Comparison of ENCODE assay signal across 8 cellular contexts in genomic region chr14:85531594-85532391, GRCh38. TPM values are rescaled to one million over a fixed set of nuclear protein-coding genes. Genes with fewer than 3 reads are reported as not detected.
DNase-seq lines count a peak whose midpoint lies in the region; ATAC-seq, FAIRE-seq and TF ChIP-seq lines count a peak whose summit lies in the region.

No MANE protein-coding gene starts in this region.

- ATAC-seq in activated naive CD4-positive, alpha-beta T cell treated with anti-CD3 and anti-CD28 coated beads, Interleukin-2, amount 50 U/mL, for 72 hours = no peak
- no peak for ATAC-seq in activated naive CD8-positive, alpha-beta T cell treated with anti-CD3 and anti-CD28 coated beads, Interleukin-2, amount 50 U/mL, for 24 hours
- ATAC-seq in heart right ventricle = peak; percentile 17 to 60 (median 48)

- H3K9me3 ChIP-seq in heart right ventricle (no peaks in the 10 kb centered on the region), ovary (no peaks in the 10 kb centered on the region)

- DNase-seq in activated naive CD4-positive, alpha-beta T cell treated with anti-CD3 and anti-CD28 coated beads, Interleukin-2, amount 10 ng/mL, durations not matched to agents 7 days and 5 days = no peak
- DNase-seq in activated naive CD4-positive, alpha-beta T cell treated with anti-CD3 and anti-CD28 coated beads, Interleukin-2, amount 50 U/mL, for 72 hours (ENCODE audit: low spot score in 2 of 2) = no peak
- DNase-seq in activated naive CD8-positive, alpha-beta T cell treated with anti-CD3 and anti-CD28 coated beads, Interleukin-2, amount 50 U/mL, for 24 hours = peak; percentile 3
- DNase-seq in heart right ventricle = peak; percentile 48 to 52
- DNase-seq in ovary = peak; percentile 78 to 86 (median 82)
- no peak for DNase-seq in COLO829 (ENCODE audit: low spot score)
- DNase-seq in H54 (ENCODE audit: insufficient read length, low spot score) = no peak
- no peak for DNase-seq in activated gamma-delta T cell treated with Interleukin-2 at 50 U/mL for 16 hours

- H3K4me3 ChIP-seq in heart right ventricle = peak overlapping the region; percentile 21 to 68 (median 61)
- H3K4me3 ChIP-seq in ovary = peak overlapping the region; percentile 70

- no peak for FAIRE-seq in H54 (lab: Jason Lieb, UNC)

- CTCF ChIA-PET in activated naive CD4-positive, alpha-beta T cell treated with anti-CD3 and anti-CD28 coated beads, Interleukin-2, amount 10 ng/mL, durations not matched to agents 7 days and 5 days (lab: Charles Lee) = no interaction called here

- H3K27me3 ChIP-seq in heart right ventricle (peaks cover 0 to 81% (median 59%) of the 10 kb centered on the region in 7 donors), ovary (no peaks in the 10 kb centered on the region)

- H3K27ac ChIP-seq in heart right ventricle = peak overlapping the region in 8 of 10 donors; percentile 33 to 74 (median 58)
- peak overlapping the region; percentile 70 to 90 for H3K27ac ChIP-seq in ovary

- intact Hi-C loops in heart right ventricle (cut with DNase I) = loop anchor here in 4 of 10 donors (5.0 to 10.0 kb wide), 4 partner anchors 127 to 1527 kb away; no protein-coding TSS in a partner anchor
- intact Hi-C loops in ovary (cut with DNase I) = no loop called here

- peaks cover 2% of the 10 kb centered on the region for H3K36me3 Mint-ChIP-seq in activated naive CD4-positive, alpha-beta T cell treated with anti-CD3 and anti-CD28 coated beads, Interleukin-2, amount 10 ng/mL, durations not matched to agents 7 days and 5 days
- peaks cover 14 to 45% of the 10 kb centered on the region in 2 donors for H3K36me3 Mint-ChIP-seq in activated naive CD4-positive, alpha-beta T cell treated with anti-CD3 and anti-CD28 coated beads, Interleukin-2, amount 50 U/mL, for 72 hours
- no peaks in the 10 kb centered on the region for H3K36me3 Mint-ChIP-seq in activated naive CD8-positive, alpha-beta T cell treated with anti-CD3 and anti-CD28 coated beads, Interleukin-2, amount 50 U/mL, for 24 hours (ENCODE audit: low read depth)

- TF ChIP-seq EP300 in ovary (IDR thresholded peaks at IDR 0.05) = no peak

- TF ChIP-seq CTCF in heart right ventricle (IDR thresholded peaks at IDR 0.05) = peak in 6 of 9 donors; percentile 18 to 50 (median 32)
- TF ChIP-seq CTCF in ovary (IDR thresholded peaks at IDR 0.05) = no peak

- no peak overlapping the region for H3K4me3 Mint-ChIP-seq in activated naive CD4-positive, alpha-beta T cell treated with anti-CD3 and anti-CD28 coated beads, Interleukin-2, amount 10 ng/mL, durations not matched to agents 7 days and 5 days
- H3K4me3 Mint-ChIP-seq in activated naive CD8-positive, alpha-beta T cell treated with anti-CD3 and anti-CD28 coated beads, Interleukin-2, amount 50 U/mL, for 24 hours = no peak overlapping the region

- peaks cover 67% of the 10 kb centered on the region for H3K27me3 Mint-ChIP-seq in activated naive CD4-positive, alpha-beta T cell treated with anti-CD3 and anti-CD28 coated beads, Interleukin-2, amount 10 ng/mL, durations not matched to agents 7 days and 5 days
- H3K27me3 Mint-ChIP-seq in activated naive CD8-positive, alpha-beta T cell treated with anti-CD3 and anti-CD28 coated beads, Interleukin-2, amount 50 U/mL, for 24 hours = peaks cover 82% of the 10 kb centered on the region

- H3K4me1 ChIP-seq in heart right ventricle (peaks cover 8 to 65% (median 46%) of the 10 kb centered on the region in 9 donors), ovary (ENCODE audit: insufficient read depth) (no peaks in the 10 kb centered on the region)

- H3K36me3 ChIP-seq in heart right ventricle (no peaks in the 10 kb centered on the region), ovary (no peaks in the 10 kb centered on the region)

- H3K4me1 Mint-ChIP-seq in activated naive CD4-positive, alpha-beta T cell treated with anti-CD3 and anti-CD28 coated beads, Interleukin-2, amount 10 ng/mL, durations not matched to agents 7 days and 5 days = peaks cover 14% of the 10 kb centered on the region
- peaks cover 7% of the 10 kb centered on the region for H3K4me1 Mint-ChIP-seq in activated naive CD8-positive, alpha-beta T cell treated with anti-CD3 and anti-CD28 coated beads, Interleukin-2, amount 50 U/mL, for 24 hours

- WGBS in heart right ventricle, 2 donors = 0 to 1% methylated on average over 62 of the region's 62 CpGs
- 1 to 2% (median 1%) methylated on average over 62 of the region's 62 CpGs for WGBS in ovary, 3 donors

- H3K9me3 Mint-ChIP-seq in activated naive CD4-positive, alpha-beta T cell treated with anti-CD3 and anti-CD28 coated beads, Interleukin-2, amount 10 ng/mL, durations not matched to agents 7 days and 5 days = no peaks in the 10 kb centered on the region
- H3K9me3 Mint-ChIP-seq in activated naive CD4-positive, alpha-beta T cell treated with anti-CD3 and anti-CD28 coated beads, Interleukin-2, amount 50 U/mL, for 72 hours = peaks cover 1 to 2% of the 10 kb centered on the region in 2 donors
- H3K9me3 Mint-ChIP-seq in activated naive CD8-positive, alpha-beta T cell treated with anti-CD3 and anti-CD28 coated beads, Interleukin-2, amount 50 U/mL, for 24 hours = no peaks in the 10 kb centered on the region

- peak; percentile 4 for TF ChIP-seq POLR2A in ovary (IDR thresholded peaks at IDR 0.05)
- TF ChIP-seq POLR2A in H54 (IDR thresholded peaks at IDR 0.05; ENCODE audit: low read depth, low read length) = no peak

- H3K27ac Mint-ChIP-seq in activated naive CD4-positive, alpha-beta T cell treated with anti-CD3 and anti-CD28 coated beads, Interleukin-2, amount 10 ng/mL, durations not matched to agents 7 days and 5 days = peak overlapping the region; percentile 55
- H3K27ac Mint-ChIP-seq in activated naive CD4-positive, alpha-beta T cell treated with anti-CD3 and anti-CD28 coated beads, Interleukin-2, amount 50 U/mL, for 72 hours = peak overlapping the region in 1 of 2 donors; percentile 81
- no peak overlapping the region for H3K27ac Mint-ChIP-seq in activated naive CD8-positive, alpha-beta T cell treated with anti-CD3 and anti-CD28 coated beads, Interleukin-2, amount 50 U/mL, for 24 hours

RNA-seq across cellular contexts. Expression of gene FLRT2, which starts 1.8 kb away (rescaled TPM):
- not detected for total RNA-seq in activated naive CD4-positive, alpha-beta T cell treated with anti-CD3 and anti-CD28 coated beads, Interleukin-2, amount 50 U/mL, for 72 hours
- total RNA-seq in heart right ventricle (1 to 10 TPM; 1.5 to 7.5 (median 3.4) TPM), ovary (100 to 1,000 TPM in 1 of 7 donors, 10 to 100 TPM in 6; 27.0 to 166 (median 55.5) TPM)
- polyA plus RNA-seq in heart right ventricle (1 to 10 TPM; 1.1 to 1.5 TPM), ovary (10 to 100 TPM; 36.6 to 80.5 TPM)

Comparison
In these comparisons a context has a peak if more than half of its experiments do, and no peak if none do; other contexts are left out.
1. DNase-seq: peak in activated naive CD8-positive, alpha-beta T cell treated with anti-CD3 and anti-CD28 coated beads, Interleukin-2, amount 50 U/mL, for 24 hours (single experiment), heart right ventricle (2 of 2) and ovary (5 of 5); none in activated naive CD4-positive, alpha-beta T cell treated with anti-CD3 and anti-CD28 coated beads, Interleukin-2, amount 10 ng/mL, durations not matched to agents 7 days and 5 days (single experiment), activated naive CD4-positive, alpha-beta T cell treated with anti-CD3 and anti-CD28 coated beads, Interleukin-2, amount 50 U/mL, for 72 hours (0 of 2), COLO829 (single experiment), H54 (single experiment) and activated gamma-delta T cell treated with Interleukin-2 at 50 U/mL for 16 hours (single experiment).
2. ATAC-seq: peak in heart right ventricle (8 of 8); none in activated naive CD4-positive, alpha-beta T cell treated with anti-CD3 and anti-CD28 coated beads, Interleukin-2, amount 50 U/mL, for 72 hours (0 of 2) and activated naive CD8-positive, alpha-beta T cell treated with anti-CD3 and anti-CD28 coated beads, Interleukin-2, amount 50 U/mL, for 24 hours (single experiment).
3. CTCF ChIP-seq: peak in heart right ventricle (6 of 9); none in ovary (0 of 3).